In genomic region chr3:62238003-62238402, GRCh38 we compare ENCODE assay signal across 15 cellular contexts.
DNase-seq lines count a peak whose midpoint lies in the region; ATAC-seq, FAIRE-seq and TF ChIP-seq lines count a peak whose summit lies in the region.
"Had no signal": no experiment of that assay in that cellular context is flagged by ENCODE, and none has a peak within 500 bp of the region (broad histone marks: within the 10 kb centered on the region; RNA-seq: fewer than 3 reads in every experiment).

No MANE protein-coding gene starts in this region.

- H3K4me1 ChIP-seq in sigmoid colon (peaks cover 0 to 12% (median 6%) of the 10 kb centered on the region in 4 donors), gastroesophageal sphincter (peaks cover 0 to 16% (median 0%) of the 10 kb centered on the region in 3 donors)

- TF ChIP-seq POLR2A in sigmoid colon (IDR thresholded peaks at IDR 0.05) (no peak), gastroesophageal sphincter (IDR thresholded peaks at IDR 0.05) (no peak)

- H3K36me3 ChIP-seq in sigmoid colon (peaks cover 0 to 6% (median 0%) of the 10 kb centered on the region in 4 donors), gastroesophageal sphincter (peaks cover 0 to 3% of the 10 kb centered on the region in 2 donors)
- H3K36me3 ChIP-seq: neural progenitor cell, vagina had no signal

- TF ChIP-seq CTCF in sigmoid colon (IDR thresholded peaks at IDR 0.05): no peak
- TF ChIP-seq CTCF in gastroesophageal sphincter (IDR thresholded peaks at IDR 0.05): no peak

- intact Hi-C loops in sigmoid colon (cut with DNase I): no loop called here

- TF ChIP-seq EP300 in sigmoid colon (IDR thresholded peaks at IDR 0.05) (no peak), gastroesophageal sphincter (IDR thresholded peaks at IDR 0.05) (no peak)

- peak overlapping the region; percentile 63 for H3K4me3 Mint-ChIP-seq in T-helper 17 cell
- H3K4me3 Mint-ChIP-seq: neural progenitor cell had no signal

- H3K27ac ChIP-seq in sigmoid colon (no peak overlapping the region), gastroesophageal sphincter (no peak overlapping the region)
- H3K27ac ChIP-seq: neural progenitor cell, vagina had no signal

- peaks cover 3% of the 10 kb centered on the region for H3K4me1 Mint-ChIP-seq in T-helper 17 cell

- WGBS in sigmoid colon, 2 donors: 81 to 82% methylated on average over 5 of the region's 5 CpGs
- WGBS in gastroesophageal sphincter (ENCODE audit: low coverage in 1 of 2), 2 donors: 74 to 85% methylated on average over 5 of the region's 5 CpGs

- H3K36me3 Mint-ChIP-seq in T-helper 17 cell (ENCODE audit: low read depth): no peaks in the 10 kb centered on the region
- H3K36me3 Mint-ChIP-seq: neural progenitor cell had no signal

- peaks cover 19% of the 10 kb centered on the region for H3K27me3 Mint-ChIP-seq in T-helper 17 cell

- H3K4me3 ChIP-seq in sigmoid colon (no peak overlapping the region), gastroesophageal sphincter (no peak overlapping the region)
- H3K4me3 ChIP-seq: neural progenitor cell, smooth muscle cell, vagina had no signal

- peak overlapping the region; percentile 19 for H3K27ac Mint-ChIP-seq in T-helper 17 cell
- H3K27ac Mint-ChIP-seq: neural progenitor cell had no signal

- DNase-seq in GM18507 (ENCODE audit: extremely low spot score, insufficient read length, low read depth): peak; percentile 5
- no peak for DNase-seq in T-helper 17 cell
- no peak for DNase-seq in sigmoid colon
- DNase-seq in anterior cingulate cortex (lab: John Stamatoyannopoulos, UW): no peak
- DNase-seq in NCI-H187 (lab: John Stamatoyannopoulos, UW): no peak
- DNase-seq: activated CD8-positive, alpha-beta memory T cell treated with anti-CD3 and anti-CD28 coated beads, Interleukin-2, amount 50 U/mL, for 4 hours; left colon; NCI-H2081 treated with DMSO at 0.1 percent for 48 hours had no signal

- ATAC-seq in GM21423 (IDR thresholded peaks at IDR 0.05; ENCODE audit: unreplicated experiment) (peak; percentile 78), HG03103 (IDR thresholded peaks at IDR 0.05; ENCODE audit: low read depth, unreplicated experiment) (peak; percentile 84), T-helper 17 cell (no peak), gastroesophageal sphincter (no peak)
- ATAC-seq: left colon had no signal

- H3K9me3 ChIP-seq in T-helper 17 cell (ENCODE audit: control insufficient read depth, low read length, poor library complexity, severe bottlenecking) (no peaks in the 10 kb centered on the region), sigmoid colon (no peaks in the 10 kb centered on the region), gastroesophageal sphincter (no peaks in the 10 kb centered on the region)
- H3K9me3 ChIP-seq: vagina had no signal

- no peaks in the 10 kb centered on the region for H3K27me3 ChIP-seq in sigmoid colon
- no peaks in the 10 kb centered on the region for H3K27me3 ChIP-seq in gastroesophageal sphincter
- H3K27me3 ChIP-seq: neural progenitor cell, vagina had no signal

- FAIRE-seq in GM18507 (lab: Jason Lieb, UNC): peak; percentile 46
- FAIRE-seq: RCC 7860 had no signal

Comparison
In these comparisons a context has a peak if more than half of its experiments do, and no peak if none do; other contexts are left out.
1. ATAC-seq: peak in GM21423 (single experiment) and HG03103 (single experiment); none in T-helper 17 cell (single experiment) and gastroesophageal sphincter (single experiment).